ENCODE assay signal across 8 cellular contexts in the genomic region with DNA sequence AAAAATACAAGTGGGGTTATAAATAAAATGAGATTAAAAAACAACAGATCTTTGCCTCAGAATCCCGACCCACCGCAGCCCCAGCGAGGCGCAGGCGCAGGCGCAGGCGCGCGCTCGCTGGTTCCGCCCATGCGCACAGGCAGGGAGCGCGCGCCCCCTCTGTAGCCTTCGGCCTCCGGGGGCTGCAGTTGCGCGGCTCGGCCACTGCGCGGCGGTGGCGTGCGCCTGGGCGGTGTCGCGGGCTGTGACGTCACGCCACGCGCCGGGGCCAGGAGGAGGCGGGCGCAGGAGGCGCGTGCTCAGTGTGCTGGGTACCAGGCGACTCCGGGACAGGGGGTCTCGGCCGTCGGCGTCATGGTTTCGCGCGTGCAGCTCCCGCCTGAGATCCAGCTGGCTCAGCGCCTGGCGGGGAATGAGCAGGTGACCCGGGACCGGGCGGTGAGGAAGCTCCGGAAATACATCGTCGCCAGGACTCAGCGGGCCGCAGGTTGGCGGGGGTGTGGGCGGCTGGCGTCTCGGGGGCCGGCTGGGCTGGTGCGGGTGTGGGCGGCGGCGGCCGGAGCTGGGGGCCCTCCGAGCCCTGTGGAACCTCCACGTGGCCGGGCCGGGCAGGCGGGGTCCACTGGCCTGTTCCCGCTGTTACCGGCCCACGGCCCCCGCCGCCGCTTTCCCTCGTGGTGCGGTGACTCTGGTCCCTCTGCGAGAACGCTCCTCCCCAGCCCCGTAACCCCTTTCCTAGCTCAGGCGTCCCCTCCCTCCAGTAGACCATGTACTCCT. TPM values are rescaled to one million over a fixed set of nuclear protein-coding genes. Genes with fewer than 3 reads are reported as not detected.
A peak's percentile ranks its signal among the peaks of the same experiment; 100 is the strongest.
DNase-seq lines count a peak whose midpoint lies in the region; ATAC-seq and FAIRE-seq lines count a peak whose summit lies in the region.

A gene with protein sequence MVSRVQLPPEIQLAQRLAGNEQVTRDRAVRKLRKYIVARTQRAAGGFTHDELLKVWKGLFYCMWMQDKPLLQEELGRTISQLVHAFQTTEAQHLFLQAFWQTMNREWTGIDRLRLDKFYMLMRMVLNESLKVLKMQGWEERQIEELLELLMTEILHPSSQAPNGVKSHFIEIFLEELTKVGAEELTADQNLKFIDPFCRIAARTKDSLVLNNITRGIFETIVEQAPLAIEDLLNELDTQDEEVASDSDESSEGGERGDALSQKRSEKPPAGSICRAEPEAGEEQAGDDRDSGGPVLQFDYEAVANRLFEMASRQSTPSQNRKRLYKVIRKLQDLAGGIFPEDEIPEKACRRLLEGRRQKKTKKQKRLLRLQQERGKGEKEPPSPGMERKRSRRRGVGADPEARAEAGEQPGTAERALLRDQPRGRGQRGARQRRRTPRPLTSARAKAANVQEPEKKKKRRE (plus strand): TSS at position 302 of the 777 bp plus-strand sequence. CDS start 53 bp downstream, at position 355.

- peak within 1 kb of the TSS; percentile 75 for H2BK15ac ChIP-seq in mesenchymal stem cell (ENCODE audit: low read depth, poor library complexity, severe bottlenecking)

- CTCF ChIA-PET in activated CD8-positive, alpha-beta memory T cell treated with anti-CD3 and anti-CD28 coated beads for 36 hours (lab: Charles Lee): interaction anchor here (0.5 to 2.6 kb wide), 12 partner anchors 10 to 187 kb away, joined by 3 to 12 read pairs (median 4); no protein-coding TSS in a partner anchor

- no peak within 1 kb of the TSS for H2BK5ac ChIP-seq in mesenchymal stem cell (ENCODE audit: low read depth, low read length, poor library complexity, severe bottlenecking)

- H3K27me3 ChIP-seq in effector memory CD4-positive, alpha-beta T cell (replicated peaks; ENCODE audit: control insufficient read depth, insufficient read depth, low read length, poor library complexity, severe bottlenecking): no peaks in the 10 kb centered on the region
- H3K27me3 ChIP-seq in mesenchymal stem cell (ENCODE audit: control insufficient read depth in 1 of 2, insufficient read depth in 1 of 2, low read length in 2 of 2): no peaks in the 10 kb centered on the region

- WGBS in mesenchymal stem cell: under 1% methylated on average over 84 of the region's 84 CpGs

- peaks cover 35% of the 10 kb centered on the region for H3K79me1 ChIP-seq in mesenchymal stem cell (replicated peaks; ENCODE audit: low read length, poor library complexity, severe bottlenecking)

- peaks cover 28% of the 10 kb centered on the region for H3K36me3 ChIP-seq in effector memory CD4-positive, alpha-beta T cell (ENCODE audit: control insufficient read depth, insufficient read depth, low read length)
- H3K36me3 ChIP-seq in mesenchymal stem cell (ENCODE audit: control insufficient read depth in 1 of 2, insufficient read depth in 2 of 2, low read depth in 1 of 2, low read length in 2 of 2): peaks cover 34% of the 10 kb centered on the region in 2 experiments

- peak within 1 kb of the TSS; percentile 84 for H3K4me2 ChIP-seq in mesenchymal stem cell (ENCODE audit: low read length, poor library complexity, severe bottlenecking)

- no peak within 1 kb of the TSS for H2AK5ac ChIP-seq in mesenchymal stem cell (ENCODE audit: low read length, severe bottlenecking)

- peak within 1 kb of the TSS; percentile 83 for H2AFZ ChIP-seq in mesenchymal stem cell (ENCODE audit: low read depth, low read length)

- no peaks in the 10 kb centered on the region for H3K9me3 ChIP-seq in effector memory CD4-positive, alpha-beta T cell (ENCODE audit: control insufficient read depth, low read length)
- H3K9me3 ChIP-seq in mesenchymal stem cell (ENCODE audit: control insufficient read depth, low read length): no peaks in the 10 kb centered on the region

- H3K27ac ChIP-seq in effector memory CD4-positive, alpha-beta T cell (ENCODE audit: insufficient read depth, low read length, poor library complexity, severe bottlenecking): peak within 1 kb of the TSS; percentile 77
- peak within 1 kb of the TSS; percentile 89 for H3K27ac ChIP-seq in mesenchymal stem cell (ENCODE audit: low read length, poor library complexity, severe bottlenecking)

- DNase-seq in COR-L47 (lab: John Stamatoyannopoulos, UW): peak; percentile 89
- DNase-seq in HTR-8/SVneo (ENCODE audit: insufficient read length, low spot score): peak; percentile 93
- peak; percentile 80 to 91 for DNase-seq in NOMO-1 (lab: John Stamatoyannopoulos, UW; ENCODE audit: unreplicated experiment in 2 of 2)
- DNase-seq in effector memory CD4-positive, alpha-beta T cell: peak; percentile 90 to 91 (median 90)
- peak; percentile 82 for DNase-seq in mesenchymal stem cell
- peak; percentile 85 for DNase-seq in stimulated activated CD8-positive, alpha-beta memory T cell treated with anti-CD3 and anti-CD28 coated beads, Interleukin-12 subunit alpha, Interleukin-12 subunit beta, amount 100 ng/mL, for 24 hours (ENCODE audit: extremely low read depth)

- peaks cover 9% of the 10 kb centered on the region for H3K4me1 ChIP-seq in effector memory CD4-positive, alpha-beta T cell (ENCODE audit: control insufficient read depth, insufficient read depth, low read length, poor library complexity, severe bottlenecking)
- peaks cover 16% of the 10 kb centered on the region for H3K4me1 ChIP-seq in mesenchymal stem cell (ENCODE audit: control insufficient read depth, insufficient read depth, low read depth, low read length)

- peak within 1 kb of the TSS; percentile 63 for H3K4me3 ChIP-seq in effector memory CD4-positive, alpha-beta T cell (ENCODE audit: insufficient read depth, low read depth, low read length, poor library complexity, severe bottlenecking)
- H3K4me3 ChIP-seq in mesenchymal stem cell (ENCODE audit: insufficient read depth in 1 of 2, low read depth in 1 of 2, low read length in 2 of 2): peak within 1 kb of the TSS; percentile 80 to 83

- POLR2A ChIA-PET in activated CD8-positive, alpha-beta memory T cell treated with anti-CD3 and anti-CD28 coated beads for 36 hours (lab: Charles Lee): interaction anchor here (0.7 to 1.2 kb wide), 2 partner anchors 10 to 60 kb away, joined by 3 read pairs; no protein-coding TSS in a partner anchor

- H2BK120ac ChIP-seq in mesenchymal stem cell (ENCODE audit: low read depth, low read length): no peak within 1 kb of the TSS

- peak within 1 kb of the TSS; percentile 93 for H3K9ac ChIP-seq in mesenchymal stem cell (ENCODE audit: low read length)

- peak within 1 kb of the TSS in 1 of 2 experiments; percentile 57 for H3K14ac ChIP-seq in mesenchymal stem cell (ENCODE audit: low read length in 2 of 2)

- no peak within 1 kb of the TSS for H4K91ac ChIP-seq in mesenchymal stem cell (ENCODE audit: low read length)

- H3K4ac ChIP-seq in mesenchymal stem cell (ENCODE audit: low read depth in 1 of 2, low read length in 2 of 2): peak within 1 kb of the TSS; percentile 3 to 71

- no peak within 1 kb of the TSS for H3K23ac ChIP-seq in mesenchymal stem cell (ENCODE audit: low read length in 2 of 2)

- FAIRE-seq in HTR-8/SVneo (lab: Jason Lieb, UNC): peak; percentile 92

- peak within 1 kb of the TSS; percentile 21 for H4K8ac ChIP-seq in mesenchymal stem cell (ENCODE audit: low read length)

- peak within 1 kb of the TSS in 1 of 2 experiments; percentile 15 for H2BK12ac ChIP-seq in mesenchymal stem cell (ENCODE audit: low read length in 2 of 2)

- ATAC-seq in GM21360 (IDR thresholded peaks at IDR 0.05; ENCODE audit: unreplicated experiment): peak; percentile 73

- H3K18ac ChIP-seq in mesenchymal stem cell (ENCODE audit: low read depth in 1 of 2, low read length in 2 of 2): peak within 1 kb of the TSS; percentile 59 to 80

RNA-seq across cellular contexts. Expression of the gene that starts here (rescaled TPM):
- 10 to 100 TPM; 88.7 to 92.9 TPM for total RNA-seq in activated CD8-positive, alpha-beta memory T cell treated with anti-CD3 and anti-CD28 coated beads for 36 hours
- polyA plus RNA-seq in mesenchymal stem cell (2013, experiment 1 of 2): 14.5 TPM
- polyA plus RNA-seq in mesenchymal stem cell (2013, experiment 2 of 2): 14.1 TPM

Comparison
In these comparisons a context has a peak if more than half of its experiments do, and no peak if none do; other contexts are left out.
1. Peak in every context shown above with its lines: DNase-seq, ATAC-seq, H3K4me3 ChIP-seq and H3K27ac ChIP-seq.